In genomic region chr4:186104114-186104894, GRCh38 we compare ENCODE assay signal across 1 cellular context.
TF ChIP-seq lines count a peak whose summit lies in the region.

Gene FAM149A (plus strand): TSS chr4:186104704.

TF ChIP-seq in SK-N-SH treated with all-trans-retinoic acid at 6 μM for 48 hours, 23 proteins besides CTCF, POLR2A, EP300 and RAD21 (continued from another document):
- TF ChIP-seq, protein P1, sequence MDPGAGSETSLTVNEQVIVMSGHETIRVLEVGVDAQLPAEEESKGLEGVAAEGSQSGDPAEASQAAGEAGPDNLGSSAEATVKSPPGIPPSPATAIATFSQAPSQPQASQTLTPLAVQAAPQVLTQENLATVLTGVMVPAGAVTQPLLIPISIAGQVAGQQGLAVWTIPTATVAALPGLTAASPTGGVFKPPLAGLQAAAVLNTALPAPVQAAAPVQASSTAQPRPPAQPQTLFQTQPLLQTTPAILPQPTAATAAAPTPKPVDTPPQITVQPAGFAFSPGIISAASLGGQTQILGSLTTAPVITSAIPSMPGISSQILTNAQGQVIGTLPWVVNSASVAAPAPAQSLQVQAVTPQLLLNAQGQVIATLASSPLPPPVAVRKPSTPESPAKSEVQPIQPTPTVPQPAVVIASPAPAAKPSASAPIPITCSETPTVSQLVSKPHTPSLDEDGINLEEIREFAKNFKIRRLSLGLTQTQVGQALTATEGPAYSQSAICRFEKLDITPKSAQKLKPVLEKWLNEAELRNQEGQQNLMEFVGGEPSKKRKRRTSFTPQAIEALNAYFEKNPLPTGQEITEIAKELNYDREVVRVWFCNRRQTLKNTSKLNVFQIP (CRISPR knock-in tag; IDR thresholded peaks at IDR 0.05; ENCODE audit: borderline replicate concordance, low read depth): no peak
- TF ChIP-seq CREB5 (CRISPR knock-in tag; IDR thresholded peaks at IDR 0.05; ENCODE audit: low read depth) (no peak), ZNF70 (CRISPR knock-in tag; IDR thresholded peaks at IDR 0.05) (no peak), ZNF565 (CRISPR knock-in tag; conservative IDR thresholded peaks at IDR 0.05; ENCODE audit: low read depth) (no peak), ZNF8 (CRISPR knock-in tag; IDR thresholded peaks at IDR 0.05) (no peak)
- TF ChIP-seq, protein P2, sequence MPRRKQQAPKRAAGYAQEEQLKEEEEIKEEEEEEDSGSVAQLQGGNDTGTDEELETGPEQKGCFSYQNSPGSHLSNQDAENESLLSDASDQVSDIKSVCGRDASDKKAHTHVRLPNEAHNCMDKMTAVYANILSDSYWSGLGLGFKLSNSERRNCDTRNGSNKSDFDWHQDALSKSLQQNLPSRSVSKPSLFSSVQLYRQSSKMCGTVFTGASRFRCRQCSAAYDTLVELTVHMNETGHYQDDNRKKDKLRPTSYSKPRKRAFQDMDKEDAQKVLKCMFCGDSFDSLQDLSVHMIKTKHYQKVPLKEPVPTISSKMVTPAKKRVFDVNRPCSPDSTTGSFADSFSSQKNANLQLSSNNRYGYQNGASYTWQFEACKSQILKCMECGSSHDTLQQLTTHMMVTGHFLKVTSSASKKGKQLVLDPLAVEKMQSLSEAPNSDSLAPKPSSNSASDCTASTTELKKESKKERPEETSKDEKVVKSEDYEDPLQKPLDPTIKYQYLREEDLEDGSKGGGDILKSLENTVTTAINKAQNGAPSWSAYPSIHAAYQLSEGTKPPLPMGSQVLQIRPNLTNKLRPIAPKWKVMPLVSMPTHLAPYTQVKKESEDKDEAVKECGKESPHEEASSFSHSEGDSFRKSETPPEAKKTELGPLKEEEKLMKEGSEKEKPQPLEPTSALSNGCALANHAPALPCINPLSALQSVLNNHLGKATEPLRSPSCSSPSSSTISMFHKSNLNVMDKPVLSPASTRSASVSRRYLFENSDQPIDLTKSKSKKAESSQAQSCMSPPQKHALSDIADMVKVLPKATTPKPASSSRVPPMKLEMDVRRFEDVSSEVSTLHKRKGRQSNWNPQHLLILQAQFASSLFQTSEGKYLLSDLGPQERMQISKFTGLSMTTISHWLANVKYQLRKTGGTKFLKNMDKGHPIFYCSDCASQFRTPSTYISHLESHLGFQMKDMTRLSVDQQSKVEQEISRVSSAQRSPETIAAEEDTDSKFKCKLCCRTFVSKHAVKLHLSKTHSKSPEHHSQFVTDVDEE (CRISPR knock-in tag; IDR thresholded peaks at IDR 0.05): no peak
